ENCODE assay signal across 8 cellular contexts in genomic region chr1:110196917-110197782, GRCh38. TPM values are rescaled to one million over a fixed set of nuclear protein-coding genes. Genes with fewer than 3 reads are reported as not detected.
DNase-seq lines count a peak whose midpoint lies in the region; ATAC-seq and TF ChIP-seq lines count a peak whose summit lies in the region.

No MANE protein-coding gene starts in this region.

- H3K36me3 ChIP-seq in colonic mucosa, result no peaks in the 10 kb centered on the region
- no peaks in the 10 kb centered on the region for H3K36me3 ChIP-seq in testis (ENCODE audit: low read depth, missing control alignments)

- no peak overlapping the region for H3K27ac ChIP-seq in colonic mucosa
- no peak overlapping the region for H3K27ac ChIP-seq in testis

- DNase-seq in ELR (ENCODE audit: low read depth) (peak; percentile 75), NCI-H2171 (lab: John Stamatoyannopoulos, UW) (peak; percentile 60), colonic mucosa (peak; percentile 32), memory B cell (ENCODE audit: low spot score in 2 of 2) (peak; percentile 56 to 64), testis (peak; percentile 44)

- intact Hi-C loops in colonic mucosa (cut with DNase I), result no loop called here
- intact Hi-C loops in testis (cut with DNase I; ENCODE audit: low total_unique reads), result loop anchor here (10.0 kb wide), 1 partner anchor 268 kb away; no protein-coding TSS in a partner anchor

- TF ChIP-seq CTCF in WI38 (IDR thresholded peaks at IDR 0.05; ENCODE audit: low read depth, low read length), result peak; percentile 95
- TF ChIP-seq CTCF in colonic mucosa (IDR thresholded peaks at IDR 0.05), result peak; percentile 89
- TF ChIP-seq CTCF in testis (IDR thresholded peaks at IDR 0.05), result peak; percentile 65 to 88 (median 80)

- H3K9me3 ChIP-seq in colonic mucosa, result no peaks in the 10 kb centered on the region
- no peaks in the 10 kb centered on the region for H3K9me3 ChIP-seq in testis

- WGBS in testis, 2 donors, result 60 to 67% methylated on average over 12 of the region's 12 CpGs

- no peak overlapping the region for H3K4me3 ChIP-seq in WI38 (ENCODE audit: low read depth, low read length)
- H3K4me3 ChIP-seq in colonic mucosa, result no peak overlapping the region
- H3K4me3 ChIP-seq in testis, result no peak overlapping the region

- H3K9ac ChIP-seq in colonic mucosa (ENCODE audit: low read depth in 2 of 2, low read length in 2 of 2), result no peak overlapping the region

- no peaks in the 10 kb centered on the region for H3K27me3 ChIP-seq in colonic mucosa
- no peaks in the 10 kb centered on the region for H3K27me3 ChIP-seq in testis

- no peak overlapping the region for H3K4me3 Mint-ChIP-seq in memory B cell

- no peaks in the 10 kb centered on the region for H3K9me3 Mint-ChIP-seq in memory B cell

- H3K27ac Mint-ChIP-seq in memory B cell, result no peak overlapping the region

- no peaks in the 10 kb centered on the region for H3K36me3 Mint-ChIP-seq in memory B cell

- TF ChIP-seq POLR2A in testis (IDR thresholded peaks at IDR 0.05), result no peak

- H3K4me1 ChIP-seq in colonic mucosa (no peaks in the 10 kb centered on the region), testis (no peaks in the 10 kb centered on the region)

- peaks cover 2% of the 10 kb centered on the region for H3K27me3 Mint-ChIP-seq in memory B cell

- ATAC-seq in HG02588 (IDR thresholded peaks at IDR 0.05; ENCODE audit: unreplicated experiment) (peak; percentile 82), memory B cell (ENCODE audit: low read depth) (peak; percentile 97), GM21526 (IDR thresholded peaks at IDR 0.05; ENCODE audit: low FRiP score, unreplicated experiment) (no peak)

- peaks cover 4% of the 10 kb centered on the region for H3K4me1 Mint-ChIP-seq in memory B cell

RNA-seq across cellular contexts. Expression of gene KCNC4, which starts 13.0 kb away (rescaled TPM):
- total RNA-seq in colonic mucosa (1 to 10 TPM; 6.7 to 8.4 TPM), testis (10 to 100 TPM; 21.7 to 24.8 TPM)
- polyA plus RNA-seq in testis (ENCODE audit: insufficient read depth, low read depth, low replicate concordance), result 9.5 TPM

RNA-seq across cellular contexts. Expression of gene SLC6A17, which starts 46.9 kb away (rescaled TPM):
- total RNA-seq in colonic mucosa (under 1 TPM in 1 of 2 donors, not detected in 1; 0.19 TPM), testis (1 to 10 TPM; 4.5 to 5.3 TPM)
- polyA plus RNA-seq in testis (ENCODE audit: insufficient read depth, low read depth, low replicate concordance), result 3.6 TPM

Comparison
In these comparisons a context has a peak if more than half of its experiments do, and no peak if none do; other contexts are left out.
1. RNA of gene SLC6A17, which starts 46.9 kb away (total RNA-seq): 4.5 to 5.3 TPM in testis; 0.19 TPM in colonic mucosa; every median in the first group is over 4 times any median in the second.
2. Peak in every context shown above with its lines, with median percentiles within 50 percentile points of each other: DNase-seq and CTCF ChIP-seq.